1 cellular context compared by ENCODE assay signal in the genomic region with DNA sequence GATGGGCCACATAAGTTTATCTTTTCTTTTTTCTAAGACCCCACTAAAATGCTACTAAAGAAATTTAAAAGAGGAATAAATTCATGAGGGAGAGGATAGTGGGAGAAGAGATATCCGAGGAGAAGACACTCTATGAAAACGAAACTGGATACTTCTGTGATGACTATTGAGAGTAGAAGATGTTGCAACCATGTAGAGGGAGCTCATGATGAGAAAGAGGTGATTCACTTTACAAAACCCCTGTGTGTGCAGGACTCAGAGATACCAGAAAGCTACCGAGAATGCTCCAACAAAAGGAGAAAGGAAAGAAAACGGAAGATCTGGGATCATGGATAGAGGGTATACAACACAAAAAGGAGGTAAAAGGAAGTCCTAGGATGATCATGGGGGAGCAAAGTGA.
TF ChIP-seq lines count a peak whose summit lies in the region.

No MANE protein-coding gene starts in this region.

TF ChIP-seq in liver, 16 proteins besides CTCF, POLR2A, EP300 and RAD21 (continued from another document):
- TF ChIP-seq, protein P1, sequence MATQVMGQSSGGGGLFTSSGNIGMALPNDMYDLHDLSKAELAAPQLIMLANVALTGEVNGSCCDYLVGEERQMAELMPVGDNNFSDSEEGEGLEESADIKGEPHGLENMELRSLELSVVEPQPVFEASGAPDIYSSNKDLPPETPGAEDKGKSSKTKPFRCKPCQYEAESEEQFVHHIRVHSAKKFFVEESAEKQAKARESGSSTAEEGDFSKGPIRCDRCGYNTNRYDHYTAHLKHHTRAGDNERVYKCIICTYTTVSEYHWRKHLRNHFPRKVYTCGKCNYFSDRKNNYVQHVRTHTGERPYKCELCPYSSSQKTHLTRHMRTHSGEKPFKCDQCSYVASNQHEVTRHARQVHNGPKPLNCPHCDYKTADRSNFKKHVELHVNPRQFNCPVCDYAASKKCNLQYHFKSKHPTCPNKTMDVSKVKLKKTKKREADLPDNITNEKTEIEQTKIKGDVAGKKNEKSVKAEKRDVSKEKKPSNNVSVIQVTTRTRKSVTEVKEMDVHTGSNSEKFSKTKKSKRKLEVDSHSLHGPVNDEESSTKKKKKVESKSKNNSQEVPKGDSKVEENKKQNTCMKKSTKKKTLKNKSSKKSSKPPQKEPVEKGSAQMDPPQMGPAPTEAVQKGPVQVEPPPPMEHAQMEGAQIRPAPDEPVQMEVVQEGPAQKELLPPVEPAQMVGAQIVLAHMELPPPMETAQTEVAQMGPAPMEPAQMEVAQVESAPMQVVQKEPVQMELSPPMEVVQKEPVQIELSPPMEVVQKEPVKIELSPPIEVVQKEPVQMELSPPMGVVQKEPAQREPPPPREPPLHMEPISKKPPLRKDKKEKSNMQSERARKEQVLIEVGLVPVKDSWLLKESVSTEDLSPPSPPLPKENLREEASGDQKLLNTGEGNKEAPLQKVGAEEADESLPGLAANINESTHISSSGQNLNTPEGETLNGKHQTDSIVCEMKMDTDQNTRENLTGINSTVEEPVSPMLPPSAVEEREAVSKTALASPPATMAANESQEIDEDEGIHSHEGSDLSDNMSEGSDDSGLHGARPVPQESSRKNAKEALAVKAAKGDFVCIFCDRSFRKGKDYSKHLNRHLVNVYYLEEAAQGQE (IDR thresholded peaks at IDR 0.05): no peak
- peak; percentile 54 for TF ChIP-seq YY1 (IDR thresholded peaks at IDR 0.05)
